In the genomic region with DNA sequence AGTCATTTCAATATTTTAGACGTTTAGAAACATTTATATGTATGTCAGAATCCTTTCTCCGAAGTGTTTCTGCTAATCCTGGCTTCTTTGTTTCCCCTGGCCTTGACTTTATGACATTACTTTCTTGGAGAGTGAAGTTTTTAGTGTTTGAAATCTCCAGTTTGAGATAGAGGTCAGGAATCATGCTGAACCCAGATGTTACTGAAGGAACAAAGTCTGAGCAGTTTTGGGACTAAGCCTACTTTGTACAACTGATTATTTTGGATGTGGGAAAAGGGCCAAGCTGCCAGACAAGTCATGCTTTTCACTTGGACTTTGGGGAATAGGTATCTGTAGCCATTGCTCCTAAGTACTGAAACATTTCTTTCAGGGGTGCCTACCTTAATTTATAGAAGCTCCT, we compare ENCODE assay signal across 9 cellular contexts. TPM values are rescaled to one million over a fixed set of nuclear protein-coding genes. Genes with fewer than 3 reads are reported as not detected.
DNase-seq lines count a peak whose midpoint lies in the region; ATAC-seq, FAIRE-seq and TF ChIP-seq lines count a peak whose summit lies in the region.
"Had no signal": no experiment of that assay in that cellular context is flagged by ENCODE, and none has a peak within 500 bp of the region (broad histone marks: within the 10 kb centered on the region; RNA-seq: fewer than 3 reads in every experiment).

No MANE protein-coding gene starts in this region.

- H3K27ac ChIP-seq in SU-DHL-6 (ENCODE audit: low read depth, low read length) (peak overlapping the region; percentile 12; the same call in 1 of the 2 replicates), iPS-20b (ENCODE audit: low read length) (no peak overlapping the region), skeletal muscle tissue (ENCODE audit: low read depth, low read length) (peak overlapping the region; percentile 90)

- no peak for FAIRE-seq in GM19239 (lab: Jason Lieb, UNC)

- no peaks in the 10 kb centered on the region for H3K27me3 ChIP-seq in SU-DHL-6 (ENCODE audit: low read length)
- peaks cover 11% of the 10 kb centered on the region; the same call in 1 of the 2 replicates for H3K27me3 ChIP-seq in iPS-20b (ENCODE audit: insufficient read depth, low read length)
- no peaks in the 10 kb centered on the region for H3K27me3 ChIP-seq in skeletal muscle tissue (ENCODE audit: control insufficient read depth in 3 of 3, insufficient read depth in 3 of 3, low read length in 3 of 3)

- H3K79me2 ChIP-seq in SU-DHL-6 (ENCODE audit: insufficient read depth, low read length) = peaks cover 50% of the 10 kb centered on the region

- DNase-seq in GM03348 (ENCODE audit: low spot score) = peak; percentile 44
- DNase-seq in GM19239 (ENCODE audit: insufficient read length, low spot score) = no peak
- no peak for DNase-seq in activated CD4-positive, alpha-beta T cell treated with anti-CD3 and anti-CD28 coated beads, Interleukin-2, amount 50 U/mL, for 1 hour
- DNase-seq in NCI-H526 (lab: John Stamatoyannopoulos, UW) = no peak

- peak overlapping the region; percentile 67 for H3K4me3 ChIP-seq in SU-DHL-6 (ENCODE audit: insufficient read depth, low read length, poor library complexity, severe bottlenecking)
- peak overlapping the region; percentile 78; the same call in 1 of the 2 replicates for H3K4me3 ChIP-seq in iPS-20b (ENCODE audit: low read length)
- H3K4me3 ChIP-seq in skeletal muscle tissue (ENCODE audit: low read length in 3 of 3) = peak overlapping the region; percentile 77 to 89 (median 87)

- H3K9ac ChIP-seq in SU-DHL-6 (ENCODE audit: low read length) (peak overlapping the region; percentile 62), iPS-20b (ENCODE audit: low read depth, low read length) (peak overlapping the region; percentile 16; the same call in 1 of the 2 replicates), skeletal muscle tissue (ENCODE audit: low read depth in 1 of 3, low read length in 3 of 3) (peak overlapping the region; percentile 87 to 98 (median 88))

- H3K9me3 ChIP-seq in SU-DHL-6 (ENCODE audit: insufficient read depth, low read length) = no peaks in the 10 kb centered on the region
- no peaks in the 10 kb centered on the region for H3K9me3 ChIP-seq in iPS-20b (ENCODE audit: insufficient read depth, low read depth, low read length)
- H3K9me3 ChIP-seq in skeletal muscle tissue (ENCODE audit: control insufficient read depth in 3 of 3, low read length in 3 of 3) = no peaks in the 10 kb centered on the region

- no peak for TF ChIP-seq CTCF in SU-DHL-6 (IDR thresholded peaks at IDR 0.05; ENCODE audit: insufficient read depth, low read length, poor library complexity, severe bottlenecking)

- H3K9me2 ChIP-seq in SU-DHL-6 (replicated peaks; ENCODE audit: insufficient read depth, low read length) = no peaks in the 10 kb centered on the region

- no peaks in the 10 kb centered on the region for H3K36me3 ChIP-seq in SU-DHL-6 (ENCODE audit: low read length)
- no peaks in the 10 kb centered on the region for H3K36me3 ChIP-seq in iPS-20b (ENCODE audit: insufficient read depth, low read depth, low read length)
- H3K36me3 ChIP-seq in skeletal muscle tissue (ENCODE audit: control insufficient read depth in 3 of 3, insufficient read depth in 3 of 3, low read length in 3 of 3) = no peaks in the 10 kb centered on the region

- no peak for ATAC-seq in GM19035 (IDR thresholded peaks at IDR 0.05; ENCODE audit: unreplicated experiment)
- ATAC-seq: activated naive CD4-positive, alpha-beta T cell treated with anti-CD3 and anti-CD28 coated beads, Interleukin-2, amount 50 U/mL, for 72 hours had no signal

- H3K4me1 ChIP-seq in iPS-20b (ENCODE audit: insufficient read depth, low read length) = peaks cover 15% of the 10 kb centered on the region; the same call in 1 of the 2 replicates
- peaks cover 27 to 39% (median 34%) of the 10 kb centered on the region in 3 donors for H3K4me1 ChIP-seq in skeletal muscle tissue (ENCODE audit: control insufficient read depth in 3 of 3, insufficient read depth in 3 of 3, low read length in 3 of 3)

- no peaks in the 10 kb centered on the region for H3F3A ChIP-seq in SU-DHL-6 (ENCODE audit: insufficient read depth)

- peak overlapping the region; percentile 71 for H3K4me2 ChIP-seq in SU-DHL-6 (ENCODE audit: low read depth, low read length, poor library complexity, severe bottlenecking)

- H4K20me1 ChIP-seq in SU-DHL-6 (ENCODE audit: low read depth, low read length) = no peaks in the 10 kb centered on the region

- no peak overlapping the region for H2AFZ ChIP-seq in SU-DHL-6 (ENCODE audit: low read depth, low read length, severe bottlenecking)

RNA-seq across cellular contexts. Expression of a gene that starts 2.3 kb away (rescaled TPM):
- total RNA-seq in skeletal muscle tissue = 15.1 TPM

Comparison
In these comparisons a context has a peak if more than half of its experiments do, and no peak if none do; other contexts are left out.
1. H3K9ac ChIP-seq: peak in every context shown above with its lines; median percentile 88 in skeletal muscle tissue; 62 in SU-DHL-6; 16 in iPS-20b.